In genomic region chr12:125882141-125882540, GRCh38 we compare ENCODE assay signal across 17 cellular contexts.
"Had no signal": no experiment of that assay in that cellular context is flagged by ENCODE, and none has a peak within 500 bp of the region (broad histone marks: within the 10 kb centered on the region; RNA-seq: fewer than 3 reads in every experiment).

No MANE protein-coding gene starts in this region.

- H3K36me3 ChIP-seq: adrenal gland, esophagus squamous epithelium had no signal

- H3K9ac ChIP-seq: SK-N-SH had no signal

- H3K27ac ChIP-seq: adrenal gland, esophagus squamous epithelium, VCaP had no signal

- H3K27me3 ChIP-seq: adrenal gland, esophagus squamous epithelium had no signal

- FAIRE-seq: bronchial epithelial cell, colon, kidney had no signal

- DNase-seq: activated CD4-positive, alpha-beta T cell treated with anti-CD3 and anti-CD28 coated beads for 36 hours; activated CD8-positive, alpha-beta memory T cell treated with anti-CD3 and anti-CD28 coated beads, Interleukin-2, amount 50 U/mL, for 48 hours; activated CD8-positive, alpha-beta T cell treated with anti-CD3 and anti-CD28 coated beads, Interleukin-2, amount 10 ng/mL, durations not matched to agents 7 days and 5 days; activated naive CD4-positive, alpha-beta T cell treated with Interleukin-2 at 50 U/mL for 16 hours; esophagus squamous epithelium; foreskin melanocyte; kidney; naive thymus-derived CD8-positive, alpha-beta T cell; SK-N-SH; stimulated activated CD4-positive, alpha-beta T cell treated with anti-CD3 and anti-CD28 coated beads, Interleukin-4, amount 100 ng/mL, for 1 hour; stimulated activated CD8-positive, alpha-beta memory T cell treated with anti-CD3 and anti-CD28 coated beads, Interleukin-4, amount 100 ng/mL, for 48 hours; stimulated activated naive CD8-positive, alpha-beta T cell treated with anti-CD3 and anti-CD28 coated beads, Interleukin-15, Interleukin-2, amounts not matched to agents 100 U/mL and 50 U/mL, for 24 hours; T-helper 1 cell had no signal

- H3K4me2 ChIP-seq: SK-N-SH had no signal

- H3K4me3 ChIP-seq: adrenal gland, esophagus squamous epithelium had no signal

- H3K4me1 ChIP-seq: adrenal gland, esophagus squamous epithelium had no signal

- H3K9me3 ChIP-seq: adrenal gland, esophagus squamous epithelium, SK-N-SH had no signal

- ATAC-seq: activated CD4-positive, alpha-beta T cell treated with anti-CD3 and anti-CD28 coated beads for 36 hours; activated CD8-positive, alpha-beta T cell treated with anti-CD3 and anti-CD28 coated beads, Interleukin-2, amount 10 ng/mL, durations not matched to agents 7 days and 5 days; naive thymus-derived CD8-positive, alpha-beta T cell; stimulated activated naive CD8-positive, alpha-beta T cell treated with anti-CD3 and anti-CD28 coated beads, Interleukin-15, Interleukin-2, amounts not matched to agents 100 U/mL and 50 U/mL, for 24 hours had no signal
